In genomic region chr19:28505134-28505533, GRCh38 we compare ENCODE assay signal across 1 cellular context.
TF ChIP-seq lines count a peak whose summit lies in the region.

No MANE protein-coding gene starts in this region.

TF ChIP-seq in K562, 482 proteins besides CTCF, POLR2A, EP300 and RAD21:
- TF ChIP-seq HNRNPH1 (optimal IDR thresholded peaks at IDR 0.05; ENCODE audit: low read depth, low read length): no peak
- no peak for TF ChIP-seq KAT2B (IDR thresholded peaks at IDR 0.05; ENCODE audit: low read depth, low read length)
- no peak for TF ChIP-seq RERE (CRISPR knock-in tag; IDR thresholded peaks at IDR 0.05; ENCODE audit: borderline replicate concordance)
- TF ChIP-seq ZNF175 (CRISPR knock-in tag; IDR thresholded peaks at IDR 0.05; ENCODE audit: low read depth): no peak
- TF ChIP-seq, protein P1, sequence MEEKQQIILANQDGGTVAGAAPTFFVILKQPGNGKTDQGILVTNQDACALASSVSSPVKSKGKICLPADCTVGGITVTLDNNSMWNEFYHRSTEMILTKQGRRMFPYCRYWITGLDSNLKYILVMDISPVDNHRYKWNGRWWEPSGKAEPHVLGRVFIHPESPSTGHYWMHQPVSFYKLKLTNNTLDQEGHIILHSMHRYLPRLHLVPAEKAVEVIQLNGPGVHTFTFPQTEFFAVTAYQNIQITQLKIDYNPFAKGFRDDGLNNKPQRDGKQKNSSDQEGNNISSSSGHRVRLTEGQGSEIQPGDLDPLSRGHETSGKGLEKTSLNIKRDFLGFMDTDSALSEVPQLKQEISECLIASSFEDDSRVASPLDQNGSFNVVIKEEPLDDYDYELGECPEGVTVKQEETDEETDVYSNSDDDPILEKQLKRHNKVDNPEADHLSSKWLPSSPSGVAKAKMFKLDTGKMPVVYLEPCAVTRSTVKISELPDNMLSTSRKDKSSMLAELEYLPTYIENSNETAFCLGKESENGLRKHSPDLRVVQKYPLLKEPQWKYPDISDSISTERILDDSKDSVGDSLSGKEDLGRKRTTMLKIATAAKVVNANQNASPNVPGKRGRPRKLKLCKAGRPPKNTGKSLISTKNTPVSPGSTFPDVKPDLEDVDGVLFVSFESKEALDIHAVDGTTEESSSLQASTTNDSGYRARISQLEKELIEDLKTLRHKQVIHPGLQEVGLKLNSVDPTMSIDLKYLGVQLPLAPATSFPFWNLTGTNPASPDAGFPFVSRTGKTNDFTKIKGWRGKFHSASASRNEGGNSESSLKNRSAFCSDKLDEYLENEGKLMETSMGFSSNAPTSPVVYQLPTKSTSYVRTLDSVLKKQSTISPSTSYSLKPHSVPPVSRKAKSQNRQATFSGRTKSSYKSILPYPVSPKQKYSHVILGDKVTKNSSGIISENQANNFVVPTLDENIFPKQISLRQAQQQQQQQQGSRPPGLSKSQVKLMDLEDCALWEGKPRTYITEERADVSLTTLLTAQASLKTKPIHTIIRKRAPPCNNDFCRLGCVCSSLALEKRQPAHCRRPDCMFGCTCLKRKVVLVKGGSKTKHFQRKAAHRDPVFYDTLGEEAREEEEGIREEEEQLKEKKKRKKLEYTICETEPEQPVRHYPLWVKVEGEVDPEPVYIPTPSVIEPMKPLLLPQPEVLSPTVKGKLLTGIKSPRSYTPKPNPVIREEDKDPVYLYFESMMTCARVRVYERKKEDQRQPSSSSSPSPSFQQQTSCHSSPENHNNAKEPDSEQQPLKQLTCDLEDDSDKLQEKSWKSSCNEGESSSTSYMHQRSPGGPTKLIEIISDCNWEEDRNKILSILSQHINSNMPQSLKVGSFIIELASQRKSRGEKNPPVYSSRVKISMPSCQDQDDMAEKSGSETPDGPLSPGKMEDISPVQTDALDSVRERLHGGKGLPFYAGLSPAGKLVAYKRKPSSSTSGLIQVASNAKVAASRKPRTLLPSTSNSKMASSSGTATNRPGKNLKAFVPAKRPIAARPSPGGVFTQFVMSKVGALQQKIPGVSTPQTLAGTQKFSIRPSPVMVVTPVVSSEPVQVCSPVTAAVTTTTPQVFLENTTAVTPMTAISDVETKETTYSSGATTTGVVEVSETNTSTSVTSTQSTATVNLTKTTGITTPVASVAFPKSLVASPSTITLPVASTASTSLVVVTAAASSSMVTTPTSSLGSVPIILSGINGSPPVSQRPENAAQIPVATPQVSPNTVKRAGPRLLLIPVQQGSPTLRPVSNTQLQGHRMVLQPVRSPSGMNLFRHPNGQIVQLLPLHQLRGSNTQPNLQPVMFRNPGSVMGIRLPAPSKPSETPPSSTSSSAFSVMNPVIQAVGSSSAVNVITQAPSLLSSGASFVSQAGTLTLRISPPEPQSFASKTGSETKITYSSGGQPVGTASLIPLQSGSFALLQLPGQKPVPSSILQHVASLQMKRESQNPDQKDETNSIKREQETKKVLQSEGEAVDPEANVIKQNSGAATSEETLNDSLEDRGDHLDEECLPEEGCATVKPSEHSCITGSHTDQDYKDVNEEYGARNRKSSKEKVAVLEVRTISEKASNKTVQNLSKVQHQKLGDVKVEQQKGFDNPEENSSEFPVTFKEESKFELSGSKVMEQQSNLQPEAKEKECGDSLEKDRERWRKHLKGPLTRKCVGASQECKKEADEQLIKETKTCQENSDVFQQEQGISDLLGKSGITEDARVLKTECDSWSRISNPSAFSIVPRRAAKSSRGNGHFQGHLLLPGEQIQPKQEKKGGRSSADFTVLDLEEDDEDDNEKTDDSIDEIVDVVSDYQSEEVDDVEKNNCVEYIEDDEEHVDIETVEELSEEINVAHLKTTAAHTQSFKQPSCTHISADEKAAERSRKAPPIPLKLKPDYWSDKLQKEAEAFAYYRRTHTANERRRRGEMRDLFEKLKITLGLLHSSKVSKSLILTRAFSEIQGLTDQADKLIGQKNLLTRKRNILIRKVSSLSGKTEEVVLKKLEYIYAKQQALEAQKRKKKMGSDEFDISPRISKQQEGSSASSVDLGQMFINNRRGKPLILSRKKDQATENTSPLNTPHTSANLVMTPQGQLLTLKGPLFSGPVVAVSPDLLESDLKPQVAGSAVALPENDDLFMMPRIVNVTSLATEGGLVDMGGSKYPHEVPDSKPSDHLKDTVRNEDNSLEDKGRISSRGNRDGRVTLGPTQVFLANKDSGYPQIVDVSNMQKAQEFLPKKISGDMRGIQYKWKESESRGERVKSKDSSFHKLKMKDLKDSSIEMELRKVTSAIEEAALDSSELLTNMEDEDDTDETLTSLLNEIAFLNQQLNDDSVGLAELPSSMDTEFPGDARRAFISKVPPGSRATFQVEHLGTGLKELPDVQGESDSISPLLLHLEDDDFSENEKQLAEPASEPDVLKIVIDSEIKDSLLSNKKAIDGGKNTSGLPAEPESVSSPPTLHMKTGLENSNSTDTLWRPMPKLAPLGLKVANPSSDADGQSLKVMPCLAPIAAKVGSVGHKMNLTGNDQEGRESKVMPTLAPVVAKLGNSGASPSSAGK (IDR thresholded peaks at IDR 0.05): no peak
- TF ChIP-seq MYNN (IDR thresholded peaks at IDR 0.05): 0 out of 2 replicates have a peak, but pooled peaks have one; percentile 2
- TF ChIP-seq MYNN (CRISPR knock-in tag; IDR thresholded peaks at IDR 0.05): no peak
